ENCODE assay signal across 11 cellular contexts in the genomic region with DNA sequence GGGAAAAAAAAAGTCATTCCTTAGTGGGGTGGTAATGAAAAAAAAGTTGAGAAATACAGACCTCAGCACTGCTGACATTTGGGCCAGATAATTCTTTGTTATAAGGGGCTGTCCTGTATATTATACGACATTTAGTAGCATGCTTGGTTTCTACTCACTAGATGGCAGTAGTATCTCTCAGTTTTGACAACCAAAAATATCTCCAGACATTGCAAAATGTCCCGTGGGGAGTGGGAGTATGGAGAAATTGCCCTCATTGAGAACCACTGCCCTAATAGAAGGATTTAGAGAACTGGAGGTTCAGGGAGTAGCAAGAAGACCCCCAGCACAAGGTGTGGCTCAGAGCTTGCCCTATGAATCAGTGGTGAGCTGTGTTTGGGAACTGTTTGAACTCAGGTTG. TPM values are rescaled to one million over a fixed set of nuclear protein-coding genes. Genes with fewer than 3 reads are reported as not detected.
A peak's percentile ranks its signal among the peaks of the same experiment; 100 is the strongest.
DNase-seq lines count a peak whose midpoint lies in the region; ATAC-seq, FAIRE-seq and TF ChIP-seq lines count a peak whose summit lies in the region.
"Had no signal": no experiment of that assay in that cellular context is flagged by ENCODE, and none has a peak within 500 bp of the region (broad histone marks: within the 10 kb centered on the region; RNA-seq: fewer than 3 reads in every experiment).

No MANE protein-coding gene starts in this region.

- no peak overlapping the region for H3K4me2 ChIP-seq in astrocyte (ENCODE audit: low read length)

- H3K27me3 ChIP-seq in CD8-positive, alpha-beta T cell (ENCODE audit: insufficient read depth, low read length), result no peaks in the 10 kb centered on the region
- no peaks in the 10 kb centered on the region for H3K27me3 ChIP-seq in HL-60 (ENCODE audit: insufficient read depth, poor library complexity, severe bottlenecking)
- H3K27me3 ChIP-seq in astrocyte (ENCODE audit: insufficient read depth, low read length), result no peaks in the 10 kb centered on the region
- H3K27me3 ChIP-seq in ovary, result no peaks in the 10 kb centered on the region
- H3K27me3 ChIP-seq: ascending aorta had no signal

- H3K27me3 Mint-ChIP-seq in CD8-positive, alpha-beta T cell (ENCODE audit: low read depth), result no peaks in the 10 kb centered on the region
- H3K27me3 Mint-ChIP-seq in astrocyte (ENCODE audit: low read depth, unreplicated experiment), result no peaks in the 10 kb centered on the region

- no peaks in the 10 kb centered on the region for H3K4me1 ChIP-seq in CD8-positive, alpha-beta T cell (ENCODE audit: insufficient read depth, low read length)
- peaks cover 7% of the 10 kb centered on the region for H3K4me1 ChIP-seq in astrocyte (ENCODE audit: insufficient read depth, low read length)
- no peaks in the 10 kb centered on the region for H3K4me1 ChIP-seq in ovary (ENCODE audit: insufficient read depth)
- H3K4me1 ChIP-seq: ascending aorta had no signal

- no peak for DNase-seq in CD8-positive, alpha-beta T cell
- DNase-seq in HL-60 (ENCODE audit: low read depth in 1 of 2, low spot score in 1 of 2), result no peak
- DNase-seq in astrocyte (ENCODE audit: low read depth), result no peak
- DNase-seq in lung microvascular endothelial cell (ENCODE audit: low read depth in 2 of 2), result peak; percentile 12 to 33
- no peak for DNase-seq in NCI-H1105 treated with DMSO at 0.1 percent for 48 hours (lab: John Stamatoyannopoulos, UW)
- DNase-seq in activated CD4-positive, CD25-positive, alpha-beta regulatory T cell treated with anti-CD3 and anti-CD28 coated beads, Interleukin-2, amount 50 U/mL, for 72 hours, result no peak
- no peak for DNase-seq in ovary
- DNase-seq in lower leg skin (ENCODE audit: low spot score in 2 of 2), result no peak
- DNase-seq: NCI-H2081 had no signal

- peak; percentile 13 for TF ChIP-seq CTCF in CD8-positive, alpha-beta T cell (IDR thresholded peaks at IDR 0.05)
- TF ChIP-seq CTCF in HL-60 (IDR thresholded peaks at IDR 0.05; ENCODE audit: insufficient read depth, low read length), result peak; percentile 34
- peak; percentile 43 for TF ChIP-seq CTCF in astrocyte (IDR thresholded peaks at IDR 0.05; ENCODE audit: insufficient read depth, low read depth, low read length)
- no peak for TF ChIP-seq CTCF in ovary (IDR thresholded peaks at IDR 0.05)
- TF ChIP-seq CTCF in lower leg skin (IDR thresholded peaks at IDR 0.05), result no peak

- peaks cover 68% of the 10 kb centered on the region for H3K36me3 ChIP-seq in CD8-positive, alpha-beta T cell (ENCODE audit: insufficient read depth, low read length)
- peaks cover 76% of the 10 kb centered on the region for H3K36me3 ChIP-seq in astrocyte (ENCODE audit: insufficient read depth, low read length)
- H3K36me3 ChIP-seq in ovary, result no peaks in the 10 kb centered on the region

- peak; percentile 32 for FAIRE-seq in astrocyte (lab: Jason Lieb, UNC)
- FAIRE-seq: islet of Langerhans had no signal

- CTCF ChIA-PET in CD8-positive, alpha-beta T cell (lab: Charles Lee), result interaction anchor here (1.0 to 4.1 kb wide), 7 partner anchors 16 to 47 kb away, joined by 3 to 49 read pairs (median 4); no protein-coding TSS in a partner anchor

- peaks cover under 1% of the 10 kb centered on the region for H4K20me1 ChIP-seq in astrocyte (ENCODE audit: insufficient read depth, low read length)

- no peak overlapping the region for H3K27ac ChIP-seq in CD8-positive, alpha-beta T cell (ENCODE audit: low read depth, low read length)
- H3K27ac ChIP-seq in HL-60 (replicated peaks) (no peak overlapping the region), astrocyte (ENCODE audit: low read depth, low read length) (no peak overlapping the region), ovary (no peak overlapping the region)
- H3K27ac ChIP-seq: ascending aorta had no signal

- TF ChIP-seq POLR2A in ovary (IDR thresholded peaks at IDR 0.05) (no peak), lower leg skin (IDR thresholded peaks at IDR 0.05) (no peak)

- no peak overlapping the region for H3K27ac Mint-ChIP-seq in CD8-positive, alpha-beta T cell
- H3K27ac Mint-ChIP-seq in astrocyte (ENCODE audit: unreplicated experiment), result no peak overlapping the region

- no peak overlapping the region for H3K4me3 ChIP-seq in CD8-positive, alpha-beta T cell (ENCODE audit: low read depth, low read length)
- H3K4me3 ChIP-seq in HL-60 (replicated peaks; ENCODE audit: insufficient read depth, low read length) (no peak overlapping the region), astrocyte (ENCODE audit: insufficient read depth, low read depth, low read length) (no peak overlapping the region), ovary (no peak overlapping the region), lower leg skin (ENCODE audit: low read depth, poor library complexity, severe bottlenecking) (no peak overlapping the region)
- H3K4me3 ChIP-seq: ascending aorta had no signal

- 8 to 23% (median 19%) methylated on average over 2 of the region's 2 CpGs for WGBS in ovary, 3 donors
- WGBS in lower leg skin, 2 donors, result 22 to 28% methylated on average over 2 of the region's 2 CpGs

- H2AFZ ChIP-seq in astrocyte (ENCODE audit: low read depth, low read length), result no peak overlapping the region

- no peaks in the 10 kb centered on the region for H3K79me2 ChIP-seq in astrocyte (ENCODE audit: insufficient read depth, low read length)

- intact Hi-C loops in CD8-positive, alpha-beta T cell (cut with DNase I, micrococcal nuclease), result loop anchor here (1.0 to 10.0 kb wide), 4 partner anchors 26 to 162 kb away; no protein-coding TSS in a partner anchor
- intact Hi-C loops in ovary (cut with DNase I) (no loop called here), lower leg skin (cut with DNase I; ENCODE audit: low total_unique reads) (no loop called here)

- no peak overlapping the region for H3K9ac ChIP-seq in astrocyte (ENCODE audit: low read length)

- H3K9me3 ChIP-seq in CD8-positive, alpha-beta T cell (ENCODE audit: low read length), result no peaks in the 10 kb centered on the region
- no peaks in the 10 kb centered on the region for H3K9me3 ChIP-seq in astrocyte (ENCODE audit: insufficient read depth, low read depth, low read length)
- no peaks in the 10 kb centered on the region for H3K9me3 ChIP-seq in ovary
- H3K9me3 ChIP-seq: ascending aorta had no signal

- no peak for TF ChIP-seq EP300 in ovary (IDR thresholded peaks at IDR 0.05)

- no peak overlapping the region for H3K4me3 Mint-ChIP-seq in CD8-positive, alpha-beta T cell
- H3K4me3 Mint-ChIP-seq in astrocyte (ENCODE audit: unreplicated experiment), result no peak overlapping the region

- peaks cover 94% of the 10 kb centered on the region for H3K36me3 Mint-ChIP-seq in CD8-positive, alpha-beta T cell
- peaks cover 23% of the 10 kb centered on the region for H3K36me3 Mint-ChIP-seq in astrocyte (ENCODE audit: low read depth, unreplicated experiment)

- POLR2A ChIA-PET in CD8-positive, alpha-beta T cell (lab: Charles Lee), result no interaction called here

- no peaks in the 10 kb centered on the region for H3K9me3 Mint-ChIP-seq in CD8-positive, alpha-beta T cell
- H3K9me3 Mint-ChIP-seq in astrocyte (ENCODE audit: unreplicated experiment), result no peaks in the 10 kb centered on the region

- ATAC-seq in CD8-positive, alpha-beta T cell, result no peak

- H3K4me1 Mint-ChIP-seq in CD8-positive, alpha-beta T cell (ENCODE audit: low read depth), result no peaks in the 10 kb centered on the region
- no peaks in the 10 kb centered on the region for H3K4me1 Mint-ChIP-seq in astrocyte (ENCODE audit: low read depth, unreplicated experiment)

RNA-seq across cellular contexts. Expression of a gene that starts 28.6 kb away (rescaled TPM):
- 10 to 100 TPM; 18.7 to 21.0 TPM for total RNA-seq in CD8-positive, alpha-beta T cell
- total RNA-seq in astrocyte (28.2 and 29.0 TPM in 2 replicates), lung microvascular endothelial cell (36.4 and 57.1 TPM in 2 replicates), ovary (10 to 100 TPM; 27.1 to 88.8 (median 38.7) TPM), lower leg skin (100 to 1,000 TPM; 103 to 232 (median 134) TPM)
- 10 to 100 TPM; 51.0 to 62.3 TPM for polyA plus RNA-seq in ovary

Comparison
In these comparisons a context has a peak if more than half of its experiments do, and no peak if none do; other contexts are left out.
1. DNase-seq: peak in lung microvascular endothelial cell (2 of 2); none in CD8-positive, alpha-beta T cell (0 of 7), HL-60 (0 of 2), astrocyte (single experiment), NCI-H1105 treated with DMSO at 0.1 percent for 48 hours (single experiment), activated CD4-positive, CD25-positive, alpha-beta regulatory T cell treated with anti-CD3 and anti-CD28 coated beads, Interleukin-2, amount 50 U/mL, for 72 hours (single experiment), ovary (0 of 5) and lower leg skin (0 of 2).
2. CTCF ChIP-seq: peak in CD8-positive, alpha-beta T cell (single experiment), HL-60 (single experiment) and astrocyte (single experiment); none in ovary (0 of 3) and lower leg skin (0 of 3).
3. intact Hi-C loops: an anchor here in CD8-positive, alpha-beta T cell (1.0 to 10.0 kb wide); none called in ovary and lower leg skin.